ENCODE assay signal across 10 cellular contexts in the genomic region with DNA sequence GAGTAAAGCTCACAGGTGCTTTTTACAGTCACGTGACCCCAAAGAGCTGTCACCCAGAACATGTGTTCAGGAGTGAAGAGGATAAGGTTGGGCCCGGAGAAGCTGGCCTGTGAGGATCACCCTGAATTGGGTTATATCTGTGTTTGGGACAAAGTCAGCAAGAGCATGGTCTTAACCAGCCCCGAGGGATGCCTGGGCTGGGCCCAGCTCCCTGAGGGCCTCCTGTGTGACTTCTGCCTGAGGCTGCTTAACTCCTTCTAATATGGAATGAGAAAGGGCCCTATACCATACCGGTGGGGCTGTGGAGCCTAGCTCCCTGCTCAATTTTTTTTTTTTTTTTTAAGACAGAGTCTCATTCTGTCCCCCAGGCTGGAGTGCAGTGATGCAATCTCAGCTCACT. TPM values are rescaled to one million over a fixed set of nuclear protein-coding genes. Genes with fewer than 3 reads are reported as not detected.
DNase-seq lines count a peak whose midpoint lies in the region; ATAC-seq, FAIRE-seq and TF ChIP-seq lines count a peak whose summit lies in the region.
"Had no signal": no experiment of that assay in that cellular context is flagged by ENCODE, and none has a peak within 500 bp of the region (broad histone marks: within the 10 kb centered on the region; RNA-seq: fewer than 3 reads in every experiment).

No MANE protein-coding gene starts in this region.

- H2AFZ ChIP-seq in GM23338 = no peak overlapping the region

- no peak for DNase-seq in CD8-positive, alpha-beta T cell
- DNase-seq in GM23338 (ENCODE audit: low spot score) = no peak
- no peak for DNase-seq in activated CD8-positive, alpha-beta T cell treated with anti-CD3 and anti-CD28 coated beads for 36 hours
- DNase-seq in mesothelial cell of epicardium (ENCODE audit: low spot score in 2 of 2, unreplicated experiment in 2 of 2) = no peak
- DNase-seq in Ammon's horn (ENCODE audit: low spot score) = no peak
- no peak for DNase-seq in D721Med (ENCODE audit: insufficient read length, low spot score)
- DNase-seq: kidney, NCI-H1930, spleen had no signal

- ATAC-seq in CD8-positive, alpha-beta T cell = no peak
- ATAC-seq in GM23338 (no peak), HG02623 (IDR thresholded peaks at IDR 0.05; ENCODE audit: unreplicated experiment) (no peak)
- ATAC-seq in activated CD8-positive, alpha-beta T cell treated with anti-CD3 and anti-CD28 coated beads for 36 hours = no peak

- H3K4me2 ChIP-seq in GM23338 = peak overlapping the region; percentile 57; the same call in 1 of the 2 replicates

- no peaks in the 10 kb centered on the region for H3K36me3 ChIP-seq in CD8-positive, alpha-beta T cell (ENCODE audit: insufficient read depth, low read length)
- no peaks in the 10 kb centered on the region for H3K36me3 ChIP-seq in GM23338 (ENCODE audit: insufficient read depth)
- H3K36me3 ChIP-seq: spleen had no signal

- H3K4me3 Mint-ChIP-seq in CD8-positive, alpha-beta T cell = peak overlapping the region; percentile 50
- peak overlapping the region; percentile 95; the same call in 2 of the 3 replicates for H3K4me3 Mint-ChIP-seq in GM23338
- H3K4me3 Mint-ChIP-seq in activated CD8-positive, alpha-beta T cell treated with anti-CD3 and anti-CD28 coated beads for 36 hours = peak overlapping the region; percentile 94
- H3K4me3 Mint-ChIP-seq in mesothelial cell of epicardium = peak overlapping the region; percentile 88

- peaks cover 63% of the 10 kb centered on the region for H3K4me1 Mint-ChIP-seq in CD8-positive, alpha-beta T cell (ENCODE audit: low read depth)
- H3K4me1 Mint-ChIP-seq in GM23338 (peaks cover 73% of the 10 kb centered on the region), mesothelial cell of epicardium (peaks cover 68% of the 10 kb centered on the region)
- peaks cover 66% of the 10 kb centered on the region for H3K4me1 Mint-ChIP-seq in activated CD8-positive, alpha-beta T cell treated with anti-CD3 and anti-CD28 coated beads for 36 hours (ENCODE audit: low read depth)

- no peaks in the 10 kb centered on the region for H3K9me2 ChIP-seq in GM23338 (ENCODE audit: insufficient read depth)

- H3K27me3 Mint-ChIP-seq in CD8-positive, alpha-beta T cell (ENCODE audit: low read depth) = no peaks in the 10 kb centered on the region
- peaks cover 25% of the 10 kb centered on the region for H3K27me3 Mint-ChIP-seq in GM23338 (ENCODE audit: insufficient read depth, low read depth, poor library complexity)
- no peaks in the 10 kb centered on the region for H3K27me3 Mint-ChIP-seq in activated CD8-positive, alpha-beta T cell treated with anti-CD3 and anti-CD28 coated beads for 36 hours
- H3K27me3 Mint-ChIP-seq in mesothelial cell of epicardium (ENCODE audit: low read depth) = no peaks in the 10 kb centered on the region

- no peaks in the 10 kb centered on the region for H3K9me3 Mint-ChIP-seq in CD8-positive, alpha-beta T cell
- no peaks in the 10 kb centered on the region for H3K9me3 Mint-ChIP-seq in GM23338
- H3K9me3 Mint-ChIP-seq in activated CD8-positive, alpha-beta T cell treated with anti-CD3 and anti-CD28 coated beads for 36 hours = no peaks in the 10 kb centered on the region
- H3K9me3 Mint-ChIP-seq in mesothelial cell of epicardium = no peaks in the 10 kb centered on the region

- no peaks in the 10 kb centered on the region for H3K9me3 ChIP-seq in CD8-positive, alpha-beta T cell (ENCODE audit: low read length)
- H3K9me3 ChIP-seq: spleen had no signal

- FAIRE-seq in D721Med (lab: Jason Lieb, UNC) = no peak
- FAIRE-seq: kidney had no signal

- H3K27me3 ChIP-seq in CD8-positive, alpha-beta T cell (ENCODE audit: insufficient read depth, low read length) = no peaks in the 10 kb centered on the region
- H3K27me3 ChIP-seq in GM23338 (ENCODE audit: insufficient read depth) = no peaks in the 10 kb centered on the region
- H3K27me3 ChIP-seq: spleen had no signal

- H3K36me3 Mint-ChIP-seq in CD8-positive, alpha-beta T cell = peaks cover 5% of the 10 kb centered on the region
- H3K36me3 Mint-ChIP-seq in GM23338 (ENCODE audit: low read depth) (peaks cover 28% of the 10 kb centered on the region), mesothelial cell of epicardium (no peaks in the 10 kb centered on the region)
- H3K36me3 Mint-ChIP-seq in activated CD8-positive, alpha-beta T cell treated with anti-CD3 and anti-CD28 coated beads for 36 hours (ENCODE audit: low read depth) = peaks cover 55% of the 10 kb centered on the region

- H3K27ac ChIP-seq in CD8-positive, alpha-beta T cell (ENCODE audit: low read depth, low read length) = no peak overlapping the region
- H3K27ac ChIP-seq in GM23338 (ENCODE audit: low read depth) = no peak overlapping the region
- H3K27ac ChIP-seq: spleen had no signal

- intact Hi-C loops in CD8-positive, alpha-beta T cell (cut with DNase I, micrococcal nuclease) = no loop called here
- intact Hi-C loops in activated CD8-positive, alpha-beta T cell treated with anti-CD3 and anti-CD28 coated beads for 36 hours (cut with micrococcal nuclease) = no loop called here

- H4K20me1 ChIP-seq in GM23338 (replicated peaks; ENCODE audit: insufficient read depth) = peaks cover 66% of the 10 kb centered on the region

- TF ChIP-seq CTCF in CD8-positive, alpha-beta T cell (IDR thresholded peaks at IDR 0.05) = no peak
- TF ChIP-seq CTCF in GM23338 (conservative IDR thresholded peaks at IDR 0.05; ENCODE audit: low read depth in 2 of 2) = no peak
- no peak for TF ChIP-seq CTCF in activated CD8-positive, alpha-beta T cell treated with anti-CD3 and anti-CD28 coated beads for 36 hours (IDR thresholded peaks at IDR 0.05)
- TF ChIP-seq CTCF in mesothelial cell of epicardium (IDR thresholded peaks at IDR 0.05; ENCODE audit: unreplicated experiment) = no peak
- TF ChIP-seq CTCF in D721Med (IDR thresholded peaks at IDR 0.05; ENCODE audit: insufficient read depth, missing control alignments) = no peak

- POLR2A ChIA-PET in CD8-positive, alpha-beta T cell (lab: Charles Lee) = interaction anchor here (3.7 kb wide), 1 partner anchor 34 kb away, joined by 20 read pairs; a partner anchor contains a TSS
- POLR2A ChIA-PET in activated CD8-positive, alpha-beta T cell treated with anti-CD3 and anti-CD28 coated beads for 36 hours (lab: Charles Lee) = interaction anchor here (0.8 to 9.7 kb wide), 12 partner anchors 7 to 257 kb away, joined by 3 to 69 read pairs (median 9); a partner anchor contains a TSS

- peaks cover 5% of the 10 kb centered on the region; the same call in 1 of the 2 replicates for H3F3A ChIP-seq in GM23338 (replicated peaks; ENCODE audit: low read depth)

- H3K4me1 ChIP-seq in CD8-positive, alpha-beta T cell (ENCODE audit: insufficient read depth, low read length) = peaks cover 23% of the 10 kb centered on the region
- H3K4me1 ChIP-seq in GM23338 (ENCODE audit: insufficient read depth) = peaks cover 43% of the 10 kb centered on the region

- H3K79me2 ChIP-seq in GM23338 (replicated peaks; ENCODE audit: insufficient read depth) = peaks cover 87% of the 10 kb centered on the region

- CTCF ChIA-PET in CD8-positive, alpha-beta T cell (lab: Charles Lee) = interaction anchor here (0.6 to 7.0 kb wide), 5 partner anchors 13 to 248 kb away, joined by 3 to 74 read pairs (median 3); a partner anchor contains a TSS
- CTCF ChIA-PET in activated CD8-positive, alpha-beta T cell treated with anti-CD3 and anti-CD28 coated beads for 36 hours (lab: Charles Lee) = interaction anchor here (0.7 to 5.9 kb wide), 4 partner anchors 26 to 171 kb away, joined by 3 to 42 read pairs (median 8); no protein-coding TSS in a partner anchor

- H3K4me3 ChIP-seq in CD8-positive, alpha-beta T cell (ENCODE audit: low read depth, low read length) = no peak overlapping the region
- H3K4me3 ChIP-seq in GM23338 = 0 out of 2 replicates have a peak overlapping the region, but pooled peaks have one; percentile 17

- H3K27ac Mint-ChIP-seq in CD8-positive, alpha-beta T cell = no peak overlapping the region
- H3K27ac Mint-ChIP-seq in GM23338 (no peak overlapping the region), mesothelial cell of epicardium (peak overlapping the region; percentile 95)
- H3K27ac Mint-ChIP-seq in activated CD8-positive, alpha-beta T cell treated with anti-CD3 and anti-CD28 coated beads for 36 hours = no peak overlapping the region

RNA-seq across cellular contexts. Expression of a gene that starts 2.5 kb away (rescaled TPM):
- total RNA-seq in CD8-positive, alpha-beta T cell = 10 to 100 TPM; 20.2 to 22.9 TPM
- total RNA-seq in GM23338 (2014; rRNA removed; shearing (Covaris generic)) = 62.4 and 70.7 TPM in 2 replicates
- 32.6 and 37.1 TPM in 2 replicates for polyA plus RNA-seq in GM23338 (2016; fragmentation: Nextera tagmentation; extraction: Ambion mirVana)
- 10 to 100 TPM; 59.4 to 63.5 TPM for total RNA-seq in activated CD8-positive, alpha-beta T cell treated with anti-CD3 and anti-CD28 coated beads for 36 hours
- 31.5 to 33.9 TPM (median 32.3 TPM) in 3 replicates for total RNA-seq in mesothelial cell of epicardium

RNA-seq across cellular contexts. Expression of a gene that starts 32.8 kb away (rescaled TPM):
- total RNA-seq in CD8-positive, alpha-beta T cell = 1 to 10 TPM in 1 of 2 experiments, under 1 TPM in 1; 0.84 to 1.0 TPM
- 1.8 and 4.9 TPM in 2 replicates for total RNA-seq in GM23338 (2014; rRNA removed; shearing (Covaris generic))
- polyA plus RNA-seq in GM23338 (2016; fragmentation: Nextera tagmentation; extraction: Ambion mirVana) = 1.6 and 1.7 TPM in 2 replicates
- total RNA-seq in activated CD8-positive, alpha-beta T cell treated with anti-CD3 and anti-CD28 coated beads for 36 hours = under 1 TPM; 0.47 to 0.67 TPM
- total RNA-seq in mesothelial cell of epicardium = 9.0 to 10.3 TPM (median 10.2 TPM) in 3 replicates

RNA-seq across cellular contexts. Expression of a gene that starts 40.2 kb away (rescaled TPM):
- under 1 TPM; 0.06 to 0.14 TPM for total RNA-seq in CD8-positive, alpha-beta T cell
- total RNA-seq in GM23338 (2014; rRNA removed; shearing (Covaris generic)) = 2.6 TPM in 2 replicates
- 1.1 and 1.6 TPM in 2 replicates for polyA plus RNA-seq in GM23338 (2016; fragmentation: Nextera tagmentation; extraction: Ambion mirVana)
- under 1 TPM in 1 of 2 experiments, not detected in 1; 0.02 TPM for total RNA-seq in activated CD8-positive, alpha-beta T cell treated with anti-CD3 and anti-CD28 coated beads for 36 hours
- 2.4 to 2.8 TPM (median 2.6 TPM) in 3 replicates for total RNA-seq in mesothelial cell of epicardium

RNA-seq across cellular contexts. Expression of a gene that starts 46.8 kb away (rescaled TPM):
- total RNA-seq in CD8-positive, alpha-beta T cell = 100 to 1,000 TPM in 1 of 2 experiments, 10 to 100 TPM in 1; 91.8 to 101 TPM
- total RNA-seq in GM23338 (2014; rRNA removed; shearing (Covaris generic)) = 0.14 TPM in 1 of 2 replicates, not detected in the other
- 0.09 TPM in 1 of 2 replicates, not detected in the other for polyA plus RNA-seq in GM23338 (2016; fragmentation: Nextera tagmentation; extraction: Ambion mirVana)
- 10 to 100 TPM; 15.1 to 16.4 TPM for total RNA-seq in activated CD8-positive, alpha-beta T cell treated with anti-CD3 and anti-CD28 coated beads for 36 hours
- 1.0 to 1.6 TPM (median 1.1 TPM) in 3 replicates for total RNA-seq in mesothelial cell of epicardium
